10 cellular contexts compared by ENCODE assay signal in genomic region chr22:20748820-20749428, GRCh38. TPM values are rescaled to one million over a fixed set of nuclear protein-coding genes. Genes with fewer than 3 reads are reported as not detected.
A peak's percentile ranks its signal among the peaks of the same experiment; 100 is the strongest.
DNase-seq lines count a peak whose midpoint lies in the region; ATAC-seq and TF ChIP-seq lines count a peak whose summit lies in the region.
"Had no signal": no experiment of that assay in that cellular context is flagged by ENCODE, and none has a peak within 500 bp of the region (broad histone marks: within the 10 kb centered on the region; RNA-seq: fewer than 3 reads in every experiment).

No MANE protein-coding gene starts in this region.

- CTCF ChIA-PET in activated CD4-positive, alpha-beta T cell treated with anti-CD3 and anti-CD28 coated beads for 36 hours (lab: Charles Lee), result no interaction called here

- POLR2A ChIA-PET in activated CD4-positive, alpha-beta T cell treated with anti-CD3 and anti-CD28 coated beads for 36 hours (lab: Charles Lee), result no interaction called here

- H3K9me3 Mint-ChIP-seq in activated CD4-positive, alpha-beta T cell treated with anti-CD3 and anti-CD28 coated beads for 36 hours (ENCODE audit: low read depth), result no peaks in the 10 kb centered on the region
- no peaks in the 10 kb centered on the region for H3K9me3 Mint-ChIP-seq in activated naive CD8-positive, alpha-beta T cell treated with anti-CD3 and anti-CD28 coated beads, Interleukin-2, amount 50 U/mL, for 24 hours
- no peaks in the 10 kb centered on the region for H3K9me3 Mint-ChIP-seq in endodermal cell

- no peaks in the 10 kb centered on the region for H3K4me1 ChIP-seq in endodermal cell (ENCODE audit: control insufficient read depth, insufficient read depth, low read length)

- intact Hi-C loops in activated CD4-positive, alpha-beta T cell treated with anti-CD3 and anti-CD28 coated beads for 36 hours (cut with DNase I, micrococcal nuclease), result loop anchor here in 1 of 2 experiments (10.0 kb wide), 1 partner anchor 74 kb away; no protein-coding TSS in a partner anchor

- no peak for TF ChIP-seq CTCF in endodermal cell (conservative IDR thresholded peaks at IDR 0.05)

- no peak overlapping the region for H3K4me3 Mint-ChIP-seq in activated CD4-positive, alpha-beta T cell treated with anti-CD3 and anti-CD28 coated beads for 36 hours
- H3K4me3 Mint-ChIP-seq in activated naive CD8-positive, alpha-beta T cell treated with anti-CD3 and anti-CD28 coated beads, Interleukin-2, amount 50 U/mL, for 24 hours, result no peak overlapping the region
- H3K4me3 Mint-ChIP-seq in endodermal cell, result no peak overlapping the region

- no peaks in the 10 kb centered on the region for H3K9me3 ChIP-seq in endodermal cell (ENCODE audit: control insufficient read depth, low read length)

- no peak overlapping the region for H3K27ac Mint-ChIP-seq in activated CD4-positive, alpha-beta T cell treated with anti-CD3 and anti-CD28 coated beads for 36 hours
- H3K27ac Mint-ChIP-seq in activated naive CD8-positive, alpha-beta T cell treated with anti-CD3 and anti-CD28 coated beads, Interleukin-2, amount 50 U/mL, for 24 hours, result peak overlapping the region; percentile 38
- no peak overlapping the region for H3K27ac Mint-ChIP-seq in endodermal cell

- peaks cover 17% of the 10 kb centered on the region for H3K36me3 ChIP-seq in endodermal cell (ENCODE audit: control insufficient read depth, insufficient read depth, low read length)

- H3K27me3 Mint-ChIP-seq in activated CD4-positive, alpha-beta T cell treated with anti-CD3 and anti-CD28 coated beads for 36 hours, result no peaks in the 10 kb centered on the region
- H3K27me3 Mint-ChIP-seq in activated naive CD8-positive, alpha-beta T cell treated with anti-CD3 and anti-CD28 coated beads, Interleukin-2, amount 50 U/mL, for 24 hours, result no peaks in the 10 kb centered on the region
- H3K27me3 Mint-ChIP-seq in endodermal cell (ENCODE audit: insufficient read depth), result no peaks in the 10 kb centered on the region

- no peak overlapping the region for H3K9ac ChIP-seq in endodermal cell (ENCODE audit: extremely low read depth, low read length, poor library complexity, severe bottlenecking)

- no peak overlapping the region for H3K27ac ChIP-seq in endodermal cell (ENCODE audit: low read depth, low read length)

- H3K36me3 Mint-ChIP-seq in activated CD4-positive, alpha-beta T cell treated with anti-CD3 and anti-CD28 coated beads for 36 hours (ENCODE audit: low read depth), result peaks cover 17% of the 10 kb centered on the region
- peaks cover 13% of the 10 kb centered on the region for H3K36me3 Mint-ChIP-seq in activated naive CD8-positive, alpha-beta T cell treated with anti-CD3 and anti-CD28 coated beads, Interleukin-2, amount 50 U/mL, for 24 hours (ENCODE audit: low read depth)
- H3K36me3 Mint-ChIP-seq in endodermal cell (ENCODE audit: low read depth), result peaks cover 26% of the 10 kb centered on the region

- no peak overlapping the region for H3K4me3 ChIP-seq in endodermal cell (ENCODE audit: low read length)

- H3K27me3 ChIP-seq in endodermal cell (ENCODE audit: control insufficient read depth, insufficient read depth, low read length, poor library complexity, severe bottlenecking), result no peaks in the 10 kb centered on the region

- DNase-seq in activated CD4-positive, alpha-beta T cell treated with anti-CD3 and anti-CD28 coated beads for 36 hours, result no peak
- no peak for DNase-seq in activated CD4-positive, alpha-beta T cell treated with anti-CD3 and anti-CD28 coated beads, Interleukin-2, amount 50 U/mL, for 4 hours
- DNase-seq in activated naive CD8-positive, alpha-beta T cell treated with anti-CD3 and anti-CD28 coated beads, Interleukin-2, amount 50 U/mL, for 24 hours, result no peak
- no peak for DNase-seq in stimulated activated naive CD8-positive, alpha-beta T cell treated with anti-CD3 and anti-CD28 coated beads, Interleukin-15, Interleukin-2, amounts not matched to agents 100 U/mL and 50 U/mL, for 24 hours
- DNase-seq in stimulated activated CD4-positive, alpha-beta T cell treated with anti-CD3 and anti-CD28 coated beads, Interleukin-2, amount 100 ng/mL, for 48 hours, result no peak
- DNase-seq in activated CD8-positive, alpha-beta memory T cell treated with anti-CD3 and anti-CD28 coated beads, Interleukin-2, amount 50 U/mL, for 48 hours, result no peak
- DNase-seq in endodermal cell, result no peak

- WGBS in endodermal cell (ENCODE audit: insufficient coverage in 1 of 2, insufficient read length in 1 of 2), 2 experiments, result 90 to 92% methylated on average over 6 to 8 of the region's 8 CpGs

- ATAC-seq in activated CD4-positive, alpha-beta T cell treated with anti-CD3 and anti-CD28 coated beads for 36 hours, result peak; percentile 12
- peak; percentile 72 for ATAC-seq in HG02943 (IDR thresholded peaks at IDR 0.05; ENCODE audit: low read depth, unreplicated experiment)
- ATAC-seq in activated naive CD8-positive, alpha-beta T cell treated with anti-CD3 and anti-CD28 coated beads, Interleukin-2, amount 50 U/mL, for 24 hours, result no peak
- peak; percentile 45 for ATAC-seq in stimulated activated naive CD8-positive, alpha-beta T cell treated with anti-CD3 and anti-CD28 coated beads, Interleukin-15, Interleukin-2, amounts not matched to agents 100 U/mL and 50 U/mL, for 24 hours
- ATAC-seq: HepG2 had no signal

- peaks cover 2% of the 10 kb centered on the region for H3K4me1 Mint-ChIP-seq in activated CD4-positive, alpha-beta T cell treated with anti-CD3 and anti-CD28 coated beads for 36 hours
- H3K4me1 Mint-ChIP-seq in activated naive CD8-positive, alpha-beta T cell treated with anti-CD3 and anti-CD28 coated beads, Interleukin-2, amount 50 U/mL, for 24 hours, result peaks cover 22% of the 10 kb centered on the region
- H3K4me1 Mint-ChIP-seq in endodermal cell, result no peaks in the 10 kb centered on the region

RNA-seq across cellular contexts. Expression of gene SERPIND1, which starts 25.0 kb away (rescaled TPM):
- total RNA-seq in activated CD4-positive, alpha-beta T cell treated with anti-CD3 and anti-CD28 coated beads for 36 hours, result not detected
- total RNA-seq in endodermal cell, result not detected
- not detected for polyA plus RNA-seq in endodermal cell (2013, experiment 1 of 2)
- not detected for polyA plus RNA-seq in endodermal cell (2013, experiment 2 of 2)
- total RNA-seq: activated CD8-positive, alpha-beta memory T cell treated with anti-CD3 and anti-CD28 coated beads for 36 hours had no signal
